In genomic region chr10:107611101-107611500, GRCh38 we compare ENCODE assay signal across 16 cellular contexts.
DNase-seq lines count a peak whose midpoint lies in the region; ATAC-seq and TF ChIP-seq lines count a peak whose summit lies in the region.
"Had no signal": no experiment of that assay in that cellular context is flagged by ENCODE, and none has a peak within 500 bp of the region (broad histone marks: within the 10 kb centered on the region; RNA-seq: fewer than 3 reads in every experiment).

No MANE protein-coding gene starts in this region.

- H4K5ac ChIP-seq in H9 (ENCODE audit: insufficient read length, low read depth, low read length) = no peak overlapping the region

- no peak overlapping the region for H4K91ac ChIP-seq in H9 (ENCODE audit: insufficient read length, low read depth, low read length)

- peak; percentile 87 for ATAC-seq in PC-3
- ATAC-seq in HG02938 (IDR thresholded peaks at IDR 0.05; ENCODE audit: unreplicated experiment) = no peak
- ATAC-seq: T-cell had no signal

- H3K4me3 Mint-ChIP-seq in H9 = no peak overlapping the region
- H3K4me3 Mint-ChIP-seq: B cell; CD4-positive, alpha-beta T cell; T-cell had no signal

- no peaks in the 10 kb centered on the region for H3K4me1 Mint-ChIP-seq in H9
- H3K4me1 Mint-ChIP-seq: B cell, T-cell had no signal

- no peak overlapping the region for H3K23ac ChIP-seq in H9 (ENCODE audit: insufficient read length, low read depth, low read length)

- no peak overlapping the region for H3K56ac ChIP-seq in H9 (ENCODE audit: insufficient read length, low read depth, low read length)

- no peak overlapping the region for H2AK5ac ChIP-seq in H9 (ENCODE audit: insufficient read length, low read length)

- H3K18ac ChIP-seq in H9 (ENCODE audit: insufficient read length, low read depth, low read length) = no peak overlapping the region

- H3K9ac ChIP-seq in PC-3 (ENCODE audit: low read length) = no peak overlapping the region
- H3K9ac ChIP-seq in H9 (ENCODE audit: extremely low read depth, insufficient read length, low read length) = no peak overlapping the region

- no peaks in the 10 kb centered on the region for H3K23me2 ChIP-seq in H9 (ENCODE audit: insufficient read length, low read depth, low read length, poor library complexity, severe bottlenecking)

- H2BK5ac ChIP-seq in H9 (ENCODE audit: insufficient read length, low read length) = no peak overlapping the region

- no peak overlapping the region for H3K27ac Mint-ChIP-seq in H9
- H3K27ac Mint-ChIP-seq: B cell; CD4-positive, alpha-beta T cell; T-cell had no signal

- BruUV-seq in PC-3 (replicated peaks; lab: Mats Ljungman, UMichigan) (no TSS peak), PC-9 (replicated peaks; lab: Mats Ljungman, UMichigan) (no TSS peak)

- no peaks in the 10 kb centered on the region for H3K79me1 ChIP-seq in H9 (ENCODE audit: insufficient read depth, low read depth, low read length, poor library complexity, severe bottlenecking)

- H3K9me2 ChIP-seq in PC-3 (replicated peaks; ENCODE audit: low read length) (no peaks in the 10 kb centered on the region), PC-9 (ENCODE audit: insufficient read depth) (no peaks in the 10 kb centered on the region)

- POLR2A ChIA-PET in PC-3 (lab: Charles Lee; ENCODE audit: unreplicated experiment) = no interaction called here
- POLR2A ChIA-PET in PC-9 (lab: Charles Lee; ENCODE audit: unreplicated experiment) = no interaction called here

- CTCF ChIA-PET in PC-3 (lab: Charles Lee) (no interaction called here), PC-9 (lab: Charles Lee) (no interaction called here)

- peak overlapping the region; percentile 62 for H3K4me2 ChIP-seq in PC-3 (ENCODE audit: low read length)
- H3K4me2 ChIP-seq in PC-9 = no peak overlapping the region
- no peak overlapping the region for H3K4me2 ChIP-seq in H9 (ENCODE audit: insufficient read depth, insufficient read length, low read length)

- peak; percentile 6 for DNase-seq in COLO668 (lab: John Stamatoyannopoulos, UW; ENCODE audit: unreplicated experiment)
- DNase-seq in DMS53 treated with DMSO at 0.1 percent for 48 hours (lab: John Stamatoyannopoulos, UW; ENCODE audit: unreplicated experiment) = peak; percentile 20
- peak; percentile 87 for DNase-seq in PC-3
- DNase-seq in epithelial cell of prostate (ENCODE audit: low read depth, low spot score) = peak; percentile 3
- DNase-seq in PC-9 = no peak
- DNase-seq in H9 = no peak
- DNase-seq in right atrium auricular region (ENCODE audit: low spot score) = no peak
- DNase-seq: CD4-positive, alpha-beta T cell; Karpas-422; NCI-H1436 treated with DMSO at 0.1 percent for 48 hours; NCI-H446; T-cell had no signal

- H4K20me1 ChIP-seq in PC-3 (ENCODE audit: low read length) (no peaks in the 10 kb centered on the region), PC-9 (ENCODE audit: insufficient read depth) (no peaks in the 10 kb centered on the region), H9 (ENCODE audit: control insufficient read depth, insufficient read depth, insufficient read length) (no peaks in the 10 kb centered on the region)

- H2AFZ ChIP-seq in PC-3 (ENCODE audit: low read length) (no peak overlapping the region), PC-9 (no peak overlapping the region), H9 (ENCODE audit: low read length) (no peak overlapping the region)

- H3K79me2 ChIP-seq in PC-3 (ENCODE audit: low read length) (no peaks in the 10 kb centered on the region), PC-9 (ENCODE audit: low read depth) (no peaks in the 10 kb centered on the region), H9 (ENCODE audit: insufficient read depth, low read length) (no peaks in the 10 kb centered on the region)

- no peaks in the 10 kb centered on the region for H3K36me3 Mint-ChIP-seq in H9 (ENCODE audit: insufficient read depth in 1 of 3, low read depth in 3 of 3)
- H3K36me3 Mint-ChIP-seq: T-cell had no signal

- H2BK15ac ChIP-seq in H9 (ENCODE audit: low read depth, low read length) = no peak overlapping the region

- H2BK20ac ChIP-seq in H9 (ENCODE audit: low read depth, low read length, poor library complexity, severe bottlenecking) = no peak overlapping the region

- intact Hi-C loops in PC-3 (cut with micrococcal nuclease) (loop anchor here (5.0 to 10.0 kb wide), 2 partner anchors 136 to 186 kb away; no protein-coding TSS in a partner anchor), PC-9 (cut with micrococcal nuclease; ENCODE audit: unreplicated experiment) (no loop called here)

- H3K4me1 ChIP-seq in PC-3 (ENCODE audit: insufficient read depth, low read length) (peaks cover 38% of the 10 kb centered on the region), PC-9 (replicated peaks; ENCODE audit: insufficient read depth) (no peaks in the 10 kb centered on the region), H9 (ENCODE audit: insufficient read depth, low read length) (no peaks in the 10 kb centered on the region), right atrium auricular region (no peaks in the 10 kb centered on the region)

- H3K9me3 Mint-ChIP-seq in H9 = no peaks in the 10 kb centered on the region

- no peaks in the 10 kb centered on the region for H3K9me3 ChIP-seq in PC-3 (ENCODE audit: low read length)
- H3K9me3 ChIP-seq in PC-9 (ENCODE audit: insufficient read depth, low read depth) = no peaks in the 10 kb centered on the region
- no peaks in the 10 kb centered on the region for H3K9me3 ChIP-seq in H9 (ENCODE audit: control insufficient read depth, low read depth, low read length)
- H3K9me3 ChIP-seq in right atrium auricular region = no peaks in the 10 kb centered on the region
- H3K9me3 ChIP-seq: HAP-1 had no signal

- H3K14ac ChIP-seq in H9 (ENCODE audit: insufficient read depth, low read length) = no peak overlapping the region

- H3K36me3 ChIP-seq in PC-3 (ENCODE audit: low read depth, low read length) (no peaks in the 10 kb centered on the region), PC-9 (ENCODE audit: low read depth) (no peaks in the 10 kb centered on the region), right atrium auricular region (no peaks in the 10 kb centered on the region)
- H3K36me3 ChIP-seq: HAP-1 had no signal

- peaks cover 4% of the 10 kb centered on the region for H3F3A ChIP-seq in PC-3 (ENCODE audit: low read length, unreplicated experiment)
- H3F3A ChIP-seq in PC-9 (ENCODE audit: insufficient read depth, low read depth) = no peaks in the 10 kb centered on the region

- no peak overlapping the region for H3T11ph ChIP-seq in H9 (ENCODE audit: low read length)

- TF ChIP-seq CTCF in PC-3 (conservative IDR thresholded peaks at IDR 0.05; ENCODE audit: low read depth, low read length) = no peak
- no peak for TF ChIP-seq CTCF in PC-9 (conservative IDR thresholded peaks at IDR 0.05)
- TF ChIP-seq CTCF in H9 (conservative IDR thresholded peaks at IDR 0.05) = no peak
- no peak for TF ChIP-seq CTCF in right atrium auricular region (IDR thresholded peaks at IDR 0.05)

- H3K4ac ChIP-seq in H9 (ENCODE audit: low read depth, low read length) = no peak overlapping the region

- H3K27ac ChIP-seq in PC-3 (ENCODE audit: low read length) = peak overlapping the region; percentile 71
- peak overlapping the region; percentile 14 for H3K27ac ChIP-seq in epithelial cell of prostate
- H3K27ac ChIP-seq in PC-9 = no peak overlapping the region
- H3K27ac ChIP-seq in H9 (ENCODE audit: insufficient read length, low read depth, low read length) = no peak overlapping the region
- no peak overlapping the region for H3K27ac ChIP-seq in right atrium auricular region
- H3K27ac ChIP-seq: SK-N-MC had no signal

- no peak overlapping the region for H2BK12ac ChIP-seq in H9 (ENCODE audit: insufficient read length, low read depth, low read length)

- no peak overlapping the region for H2BK120ac ChIP-seq in H9 (ENCODE audit: low read depth, low read length, poor library complexity, severe bottlenecking)

- no peaks in the 10 kb centered on the region for H3K27me3 ChIP-seq in PC-3 (ENCODE audit: low read length)
- H3K27me3 ChIP-seq in PC-9 (ENCODE audit: insufficient read depth, low read depth) = no peaks in the 10 kb centered on the region
- no peaks in the 10 kb centered on the region for H3K27me3 ChIP-seq in H9 (ENCODE audit: insufficient read depth, low read length)
- H3K27me3 ChIP-seq in right atrium auricular region = no peaks in the 10 kb centered on the region

- H3K27me3 Mint-ChIP-seq in H9 (ENCODE audit: low read depth) = no peaks in the 10 kb centered on the region
- H3K27me3 Mint-ChIP-seq: B cell; CD4-positive, alpha-beta T cell; T-cell had no signal

- H3K4me3 ChIP-seq in PC-3 (ENCODE audit: low read length) (no peak overlapping the region), PC-9 (no peak overlapping the region), right atrium auricular region (no peak overlapping the region)
- H3K4me3 ChIP-seq: HAP-1, SK-N-MC had no signal

- no peak overlapping the region for H4K8ac ChIP-seq in H9 (replicated peaks; ENCODE audit: insufficient read length, low read depth, low read length)

Comparison
In these comparisons a context has a peak if more than half of its experiments do, and no peak if none do; other contexts are left out.
1. DNase-seq: peak in COLO668 (single experiment), DMS53 treated with DMSO at 0.1 percent for 48 hours (single experiment), PC-3 (single experiment) and epithelial cell of prostate (single experiment); none in PC-9 (0 of 2), H9 (single experiment) and right atrium auricular region (single experiment).
2. H3K27ac ChIP-seq: peak in PC-3 (single experiment) and epithelial cell of prostate (single experiment); none in PC-9 (single experiment), H9 (single experiment) and right atrium auricular region (0 of 2).